ENCODE assay signal across 19 cellular contexts in genomic region chr18:51687845-51688585, GRCh38.
DNase-seq lines count a peak whose midpoint lies in the region; ATAC-seq, FAIRE-seq and TF ChIP-seq lines count a peak whose summit lies in the region.
"Had no signal": no experiment of that assay in that cellular context is flagged by ENCODE, and none has a peak within 500 bp of the region (broad histone marks: within the 10 kb centered on the region; RNA-seq: fewer than 3 reads in every experiment).

No MANE protein-coding gene starts in this region.

- no peak overlapping the region for H4K8ac ChIP-seq in H1 (ENCODE audit: extremely low read depth, insufficient read depth, low read length)
- H4K8ac ChIP-seq in mesendoderm (ENCODE audit: low read depth, low read length), result no peak overlapping the region

- H3K79me1 ChIP-seq in H1 (ENCODE audit: low read depth, low read length) (no peaks in the 10 kb centered on the region), mesendoderm (ENCODE audit: low read length) (no peaks in the 10 kb centered on the region)

- TF ChIP-seq CTCF in A549 (IDR thresholded peaks at IDR 0.05) (no peak), GM10248 (IDR thresholded peaks at IDR 0.05; ENCODE audit: control extremely low read depth, extremely low read depth, low read depth, missing control alignments) (peak; percentile 24), OCI-LY3 (IDR thresholded peaks at IDR 0.05; ENCODE audit: low read depth, low read length) (peak; percentile 94), H1 (IDR thresholded peaks at IDR 0.05; ENCODE audit: control extremely low read depth in 1 of 3, insufficient read depth in 1 of 3, low read depth in 1 of 3, low read length in 3 of 3) (no peak)

- POLR2A ChIA-PET in A549 (lab: Yijun Ruan, JAX), result no interaction called here
- POLR2A ChIA-PET in GM10248 (lab: Yijun Ruan, JAX), result no interaction called here
- POLR2A ChIA-PET in H1 (lab: Charles Lee; ENCODE audit: partially characterized antibody), result no interaction called here

- CTCF ChIA-PET in A549 (lab: Yijun Ruan, JAX) (interaction anchor here (0.6 kb wide), 1 partner anchor 265 kb away, joined by 3 read pairs; no protein-coding TSS in a partner anchor), GM10248 (lab: Yijun Ruan, JAX) (interaction anchor here (1.1 to 1.3 kb wide), 3 partner anchors 12 to 126 kb away, joined by 3 to 4 read pairs (median 3); no protein-coding TSS in a partner anchor), H1 (lab: Charles Lee; ENCODE audit: partially characterized antibody) (interaction anchor here (1.1 kb wide), 1 partner anchor 40 kb away, joined by 3 read pairs; no protein-coding TSS in a partner anchor)

- H3K4me1 ChIP-seq in A549 (no peaks in the 10 kb centered on the region), OCI-LY3 (ENCODE audit: low read length) (peaks cover 15% of the 10 kb centered on the region), H1 (replicated peaks in 1 of 4; ENCODE audit: control insufficient read depth in 3 of 4, insufficient read depth in 4 of 4, low read length in 3 of 4) (no peaks in the 10 kb centered on the region), mesendoderm (ENCODE audit: control insufficient read depth, low read depth, low read length) (no peaks in the 10 kb centered on the region)
- H3K4me1 ChIP-seq: BLaER1, HAP-1 had no signal

- no peak overlapping the region for H2BK15ac ChIP-seq in H1 (ENCODE audit: low read length)
- no peak overlapping the region for H2BK15ac ChIP-seq in mesendoderm (replicated peaks; ENCODE audit: low read depth)

- TF ChIP-seq POLR2A in A549 (IDR thresholded peaks at IDR 0.05; ENCODE audit: low read length) (no peak), H1 (IDR thresholded peaks at IDR 0.05; ENCODE audit: control extremely low read depth in 1 of 2, low read depth in 2 of 2, low read length in 2 of 2) (no peak)

- no peak overlapping the region for H3K4me2 ChIP-seq in A549
- no peak overlapping the region for H3K4me2 ChIP-seq in OCI-LY3 (ENCODE audit: low read length)
- H3K4me2 ChIP-seq in H1 (ENCODE audit: insufficient read depth in 1 of 2, low read depth in 2 of 2, low read length in 2 of 2), result no peak overlapping the region
- H3K4me2 ChIP-seq in mesendoderm (ENCODE audit: low read length), result no peak overlapping the region
- H3K4me2 ChIP-seq: BLaER1 had no signal

- no peak overlapping the region for H3K14ac ChIP-seq in H1 (ENCODE audit: insufficient read length)

- no peaks in the 10 kb centered on the region for H4K20me1 ChIP-seq in OCI-LY3 (ENCODE audit: insufficient read depth, low read length)
- H4K20me1 ChIP-seq in H1 (replicated peaks in 1 of 2; ENCODE audit: control insufficient read depth in 1 of 2, insufficient read depth in 2 of 2, low read length in 2 of 2), result no peaks in the 10 kb centered on the region
- H4K20me1 ChIP-seq: BLaER1 had no signal

- H3K18ac ChIP-seq in H1 (ENCODE audit: extremely low read depth, low read length) (no peak overlapping the region), mesendoderm (ENCODE audit: low read length) (no peak overlapping the region)

- H3K79me2 ChIP-seq in OCI-LY3 (ENCODE audit: low read length) (no peaks in the 10 kb centered on the region), H1 (ENCODE audit: control insufficient read depth in 1 of 2, insufficient read depth in 2 of 2, low read length in 2 of 2) (no peaks in the 10 kb centered on the region), mesendoderm (ENCODE audit: control insufficient read depth, insufficient read depth, low read length) (no peaks in the 10 kb centered on the region)

- H2BK20ac ChIP-seq in H1 (ENCODE audit: low read length), result no peak overlapping the region

- H2BK12ac ChIP-seq in H1 (ENCODE audit: low read depth, low read length), result no peak overlapping the region

- H3K27ac ChIP-seq in A549 (no peak overlapping the region), OCI-LY3 (ENCODE audit: low read length) (no peak overlapping the region), H1 (ENCODE audit: low read depth, low read length) (no peak overlapping the region), mesendoderm (ENCODE audit: low read depth, low read length) (no peak overlapping the region)
- H3K27ac ChIP-seq: BLaER1, HL-60 had no signal

- TF ChIP-seq RAD21 in A549 (conservative IDR thresholded peaks at IDR 0.05 in 1 of 2, IDR thresholded peaks at IDR 0.05 in 1 of 2) (no peak), H1 (IDR thresholded peaks at IDR 0.05 in 1 of 2, conservative IDR thresholded peaks at IDR 0.05 in 1 of 2; ENCODE audit: low read depth in 2 of 2, low read length in 2 of 2) (peak; percentile 9 to 16; a peak in 2 of 4 replicates)

- H2AFZ ChIP-seq in OCI-LY3 (ENCODE audit: low read depth, low read length), result no peak overlapping the region
- no peak overlapping the region for H2AFZ ChIP-seq in H1 (ENCODE audit: low read length)

- no peaks in the 10 kb centered on the region for H3K23me2 ChIP-seq in H1 (ENCODE audit: low read depth, low read length)

- FAIRE-seq in A549 (lab: Jason Lieb, UNC) (no peak), H1 (lab: Jason Lieb, UNC) (no peak)
- FAIRE-seq: GM19239 had no signal

- no peak for TF ChIP-seq EP300 in A549 (IDR thresholded peaks at IDR 0.05)
- no peak for TF ChIP-seq EP300 in H1 (IDR thresholded peaks at IDR 0.05; ENCODE audit: borderline replicate concordance in 1 of 2, low read depth in 2 of 2, low read length in 2 of 2)

- H3K36me3 ChIP-seq in OCI-LY3 (replicated peaks; ENCODE audit: low read depth, low read length) (no peaks in the 10 kb centered on the region), H1 (ENCODE audit: control insufficient read depth in 2 of 4, insufficient read depth in 4 of 4, low read length in 3 of 4) (no peaks in the 10 kb centered on the region), mesendoderm (ENCODE audit: control insufficient read depth, insufficient read depth, low read length) (no peaks in the 10 kb centered on the region)
- H3K36me3 ChIP-seq: BLaER1, HAP-1 had no signal

- H3K23ac ChIP-seq in H1 (ENCODE audit: insufficient read length) (no peak overlapping the region), mesendoderm (ENCODE audit: low read length) (no peak overlapping the region)

- 24% methylated on average over 2 of the region's 2 CpGs for WGBS in A549 (ENCODE audit: missing lambda C conversion rate)
- WGBS in H1 (ENCODE audit: extremely low coverage in 1 of 2, insufficient coverage in 1 of 2, insufficient read length in 1 of 2, insufficient replicate concordance in 2 of 2, low coverage in 1 of 2, low lambda C conversion rate in 2 of 2, missing lambda C conversion rate in 1 of 2), 2 experiments, result 96% methylated on average over 2 of the region's 2 CpGs; no CpG with 5 or more reads in 1 of the 2 experiments
- WGBS in mesendoderm (ENCODE audit: extremely low coverage, insufficient coverage, low lambda C conversion rate), result no CpG with 5 or more reads among the region's 2 CpGs

- H3K9ac ChIP-seq in OCI-LY3 (ENCODE audit: low read length), result no peak overlapping the region
- no peak overlapping the region for H3K9ac ChIP-seq in H1 (replicated peaks in 1 of 4; ENCODE audit: extremely low read depth in 1 of 4, low read depth in 3 of 4, low read length in 3 of 4)
- no peak overlapping the region for H3K9ac ChIP-seq in mesendoderm (ENCODE audit: low read length)
- H3K9ac ChIP-seq: BLaER1 had no signal

- no peak overlapping the region for H4K91ac ChIP-seq in H1 (replicated peaks; ENCODE audit: insufficient read length, low read length)

- no peak overlapping the region for H2AK5ac ChIP-seq in H1 (ENCODE audit: low read depth, low read length)
- H2AK5ac ChIP-seq in mesendoderm (ENCODE audit: low read length), result no peak overlapping the region

- no peak overlapping the region for H2BK5ac ChIP-seq in H1 (ENCODE audit: low read depth, low read length)
- no peak overlapping the region for H2BK5ac ChIP-seq in mesendoderm (ENCODE audit: low read length)

- H3K27me3 ChIP-seq in OCI-LY3 (ENCODE audit: low read depth, low read length) (no peaks in the 10 kb centered on the region), H1 (replicated peaks in 1 of 4; ENCODE audit: control insufficient read depth in 3 of 4, extremely low read depth in 1 of 4, insufficient read depth in 3 of 4, low read length in 3 of 4) (no peaks in the 10 kb centered on the region), mesendoderm (ENCODE audit: insufficient read depth, low read length, poor library complexity) (no peaks in the 10 kb centered on the region)
- H3K27me3 ChIP-seq: BLaER1 had no signal

- H3K9me3 ChIP-seq in A549, result no peaks in the 10 kb centered on the region
- peaks cover 10% of the 10 kb centered on the region; the same call in 1 of the 2 replicates for H3K9me3 ChIP-seq in OCI-LY3 (ENCODE audit: insufficient read depth, low read length)
- no peaks in the 10 kb centered on the region for H3K9me3 ChIP-seq in H1 (ENCODE audit: insufficient read depth in 2 of 2, low read depth in 1 of 2, low read length in 1 of 2)
- H3K9me3 ChIP-seq: BLaER1, HAP-1 had no signal

- H3K4ac ChIP-seq in H1 (replicated peaks; ENCODE audit: insufficient read length, low read depth, low read length), result no peak overlapping the region
- H3K4ac ChIP-seq in mesendoderm (ENCODE audit: low read depth, low read length), result no peak overlapping the region

- H2BK120ac ChIP-seq in H1 (replicated peaks; ENCODE audit: low read depth, low read length) (no peak overlapping the region), mesendoderm (ENCODE audit: low read depth, low read length) (no peak overlapping the region)

- DNase-seq in A549 (ENCODE audit: low read depth in 1 of 2, low spot score in 1 of 2) (no peak), GM10248 (ENCODE audit: extremely low spot score) (no peak), H1 (ENCODE audit: low read depth in 1 of 2, low spot score in 2 of 2) (no peak), Kasumi-1 (lab: John Stamatoyannopoulos, UW) (no peak), mesendoderm (no peak), HUDEP-2 (lab: John Stamatoyannopoulos, UW; ENCODE audit: unreplicated experiment in 76 of 76) (no peak)
- DNase-seq: AML-193; CD4-positive, alpha-beta memory T cell; DMS153; DND-41; EL; Karpas-422; KBM-7 had no signal

- H4K5ac ChIP-seq in H1 (ENCODE audit: insufficient read length, low read depth, low read length) (no peak overlapping the region), mesendoderm (ENCODE audit: low read length) (no peak overlapping the region)

- no peak overlapping the region for H3K4me3 ChIP-seq in A549
- H3K4me3 ChIP-seq in OCI-LY3 (ENCODE audit: low read length), result no peak overlapping the region
- no peak overlapping the region for H3K4me3 ChIP-seq in H1 (ENCODE audit: extremely low read depth in 1 of 4, insufficient read depth in 2 of 4, low read depth in 3 of 4, low read length in 4 of 4)
- no peak overlapping the region for H3K4me3 ChIP-seq in mesendoderm (ENCODE audit: low read length)
- H3K4me3 ChIP-seq: BLaER1, HAP-1 had no signal

- H3K56ac ChIP-seq in H1 (replicated peaks; ENCODE audit: insufficient read length, low read depth, low read length) (no peak overlapping the region), mesendoderm (ENCODE audit: low read length) (no peak overlapping the region)

- ATAC-seq in A549, result no peak
- ATAC-seq in GM18502 (IDR thresholded peaks at IDR 0.05; ENCODE audit: poor library complexity, unreplicated experiment), result no peak

TF ChIP-seq in A549, 52 proteins besides CTCF, POLR2A, EP300 and RAD21:
- no peak for TF ChIP-seq EHF (CRISPR knock-in tag; IDR thresholded peaks at IDR 0.05)
- TF ChIP-seq MAFK (IDR thresholded peaks at IDR 0.05; ENCODE audit: partially characterized antibody), result peak; percentile 11

TF ChIP-seq in H1, 55 proteins besides CTCF, POLR2A, EP300 and RAD21 (continues in another document):
- TF ChIP-seq RXRA (IDR thresholded peaks at IDR 0.05; ENCODE audit: insufficient read depth, low read depth, low read length) (no peak), SP4 (IDR thresholded peaks at IDR 0.05; ENCODE audit: low read length) (no peak)

Comparison
In these comparisons a context has a peak if more than half of its experiments do, and no peak if none do; other contexts are left out.
1. CTCF ChIP-seq: peak in GM10248 (single experiment) and OCI-LY3 (single experiment); none in A549 (single experiment) and H1 (0 of 3).
2. Of the 18 proteins assayed by ChIP-seq in both H1 and A549: peak only in H1: RAD21; only in A549: MAFK; in both: none; in neither: 16.